10 cellular contexts compared by ENCODE assay signal in genomic region chr15:78620021-78620838, GRCh38. TPM values are rescaled to one million over a fixed set of nuclear protein-coding genes. Genes with fewer than 3 reads are reported as not detected.
DNase-seq lines count a peak whose midpoint lies in the region; ATAC-seq and TF ChIP-seq lines count a peak whose summit lies in the region.
"Had no signal": no experiment of that assay in that cellular context is flagged by ENCODE, and none has a peak within 500 bp of the region (broad histone marks: within the 10 kb centered on the region; RNA-seq: fewer than 3 reads in every experiment).

No MANE protein-coding gene starts in this region.

- 2% methylated on average over 82 of the region's 82 CpGs for WGBS in urinary bladder

- TF ChIP-seq CTCF in astrocyte of the cerebellum (IDR thresholded peaks at IDR 0.05; ENCODE audit: low read depth, low read length, missing control alignments): peak; percentile 13

- no peak for DNase-seq in activated T-cell treated with anti-CD3 and anti-CD28 coated beads, Interleukin-2, amount 50 U/mL, for 4 hours
- DNase-seq in activated T-cell treated with anti-CD3 and anti-CD28 coated beads for 4 hours (no peak), astrocyte of the cerebellum (ENCODE audit: low read depth) (no peak), left kidney (ENCODE audit: low read depth, low spot score) (peak; percentile 82)
- no peak for DNase-seq in central memory CD4-positive, alpha-beta T cell

- no peaks in the 10 kb centered on the region for H3K36me3 Mint-ChIP-seq in activated T-cell treated with anti-CD3 and anti-CD28 coated beads, Interleukin-2, amount 50 U/mL, for 4 hours (ENCODE audit: insufficient read depth)

- no peak overlapping the region for H3K4me3 Mint-ChIP-seq in activated T-cell treated with anti-CD3 and anti-CD28 coated beads, Interleukin-2, amount 50 U/mL, for 4 hours

- H3K36me3 ChIP-seq in urinary bladder (ENCODE audit: insufficient read depth): no peaks in the 10 kb centered on the region

- H3K4me1 ChIP-seq in urinary bladder (ENCODE audit: insufficient read depth): no peaks in the 10 kb centered on the region

- H3K4me1 Mint-ChIP-seq in activated T-cell treated with anti-CD3 and anti-CD28 coated beads, Interleukin-2, amount 50 U/mL, for 4 hours (ENCODE audit: low read depth): peaks cover 10% of the 10 kb centered on the region

- no peak overlapping the region for H3K27ac ChIP-seq in urinary bladder (ENCODE audit: low read depth)
- H3K27ac ChIP-seq: RWPE1 had no signal

- H3K9me3 Mint-ChIP-seq in activated T-cell treated with anti-CD3 and anti-CD28 coated beads, Interleukin-2, amount 50 U/mL, for 4 hours: no peaks in the 10 kb centered on the region

- ATAC-seq in activated T-cell treated with anti-CD3 and anti-CD28 coated beads, Interleukin-2, amount 50 U/mL, for 4 hours: peak; percentile 24 to 28
- ATAC-seq in HG02870 (IDR thresholded peaks at IDR 0.05; ENCODE audit: unreplicated experiment) (no peak), HG03108 (IDR thresholded peaks at IDR 0.05; ENCODE audit: unreplicated experiment) (no peak)

- in situ Hi-C loops in astrocyte of the cerebellum (cut with HindIII; ENCODE audit: low sequenced_read_pairs): no loop called here

- H3K4me3 ChIP-seq in astrocyte of the cerebellum (ENCODE audit: low read depth, low read length): peak overlapping the region; percentile 9
- H3K4me3 ChIP-seq in urinary bladder (ENCODE audit: low read depth, low read length): peak overlapping the region; percentile 36

- peaks cover 46% of the 10 kb centered on the region for H3K27me3 Mint-ChIP-seq in activated T-cell treated with anti-CD3 and anti-CD28 coated beads, Interleukin-2, amount 50 U/mL, for 4 hours (ENCODE audit: low read depth)

RNA-seq across cellular contexts. Expression of gene CHRNA3, which starts 0.6 kb away (rescaled TPM):
- not detected for total RNA-seq in activated T-cell treated with anti-CD3 and anti-CD28 coated beads, Interleukin-2, amount 50 U/mL, for 4 hours
- total RNA-seq in urinary bladder: 4.7 TPM
- polyA plus RNA-seq in urinary bladder: 2.6 TPM
- total RNA-seq: fibroblast of lung had no signal
- polyA plus RNA-seq: fibroblast of lung had no signal

RNA-seq across cellular contexts. Expression of gene CHRNB4, which starts 20.8 kb away (rescaled TPM):
- total RNA-seq in activated T-cell treated with anti-CD3 and anti-CD28 coated beads, Interleukin-2, amount 50 U/mL, for 4 hours: not detected
- 0.53 TPM for total RNA-seq in urinary bladder
- 0.60 TPM for polyA plus RNA-seq in urinary bladder
- total RNA-seq: fibroblast of lung had no signal
- polyA plus RNA-seq: fibroblast of lung had no signal

RNA-seq across cellular contexts. Expression of gene CHRNA5, which starts 54.9 kb away (rescaled TPM):
- total RNA-seq in activated T-cell treated with anti-CD3 and anti-CD28 coated beads, Interleukin-2, amount 50 U/mL, for 4 hours: 1 to 10 TPM; 5.2 to 5.6 (median 5.5) TPM
- total RNA-seq in urinary bladder: 3.3 TPM
- 2.6 TPM for polyA plus RNA-seq in urinary bladder

Comparison
In these comparisons a context has a peak if more than half of its experiments do, and no peak if none do; other contexts are left out.
1. ATAC-seq: peak in activated T-cell treated with anti-CD3 and anti-CD28 coated beads, Interleukin-2, amount 50 U/mL, for 4 hours (2 of 2); none in HG02870 (single experiment) and HG03108 (single experiment).